In genomic region chr17:78597923-78598545, GRCh38 we compare ENCODE assay signal across 13 cellular contexts. TPM values are rescaled to one million over a fixed set of nuclear protein-coding genes. Genes with fewer than 3 reads are reported as not detected.
DNase-seq lines count a peak whose midpoint lies in the region; ATAC-seq, FAIRE-seq and TF ChIP-seq lines count a peak whose summit lies in the region.
"Had no signal": no experiment of that assay in that cellular context is flagged by ENCODE, and none has a peak within 500 bp of the region (broad histone marks: within the 10 kb centered on the region; RNA-seq: fewer than 3 reads in every experiment).

No MANE protein-coding gene starts in this region.

- H4K20me1 ChIP-seq in IMR-90 (ENCODE audit: insufficient read depth, low read length) = no peaks in the 10 kb centered on the region
- H4K20me1 ChIP-seq in K562 (replicated peaks; ENCODE audit: control insufficient read depth, insufficient read depth, low read length) = no peaks in the 10 kb centered on the region; the same call in 1 of the 2 replicates

- no peak overlapping the region for H3K9ac ChIP-seq in IMR-90 (ENCODE audit: low read depth, low read length)
- H3K9ac ChIP-seq in K562 (ENCODE audit: insufficient read depth in 1 of 2, low read depth in 2 of 2, low read length in 2 of 2) = no peak overlapping the region

- peak overlapping the region; percentile 69 for H4K91ac ChIP-seq in IMR-90 (ENCODE audit: insufficient read depth, low read depth, low read length)

- no peak overlapping the region for H3K4me3 ChIP-seq in BJ (ENCODE audit: low read depth, low read length)
- H3K4me3 ChIP-seq in IMR-90 (ENCODE audit: insufficient read depth, low read depth, low read length) = no peak overlapping the region
- H3K4me3 ChIP-seq in K562 = no peak overlapping the region
- H3K4me3 ChIP-seq in gastroesophageal sphincter = no peak overlapping the region

- TF ChIP-seq EP300 in K562 (IDR thresholded peaks at IDR 0.05; ENCODE audit: low read length) (no peak), gastroesophageal sphincter (IDR thresholded peaks at IDR 0.05) (no peak)

- H3K23ac ChIP-seq in IMR-90 (ENCODE audit: low read depth, low read length) = peak overlapping the region; percentile 65; the same call in 1 of the 2 replicates

- H3K4me3 Mint-ChIP-seq in nephron = no peak overlapping the region
- H3K4me3 Mint-ChIP-seq: activated naive CD8-positive, alpha-beta T cell treated with anti-CD3 and anti-CD28 coated beads, Interleukin-2, amount 50 U/mL, for 24 hours had no signal

- H3K36me3 Mint-ChIP-seq in nephron (ENCODE audit: low read depth) = no peaks in the 10 kb centered on the region

- peak overlapping the region; percentile 88 for H2BK20ac ChIP-seq in IMR-90 (ENCODE audit: low read depth, low read length)

- WGBS in IMR-90 (ENCODE audit: extremely low coverage in 2 of 2, insufficient read length in 1 of 2), 2 experiments = no CpG with 5 or more reads among the region's 9 CpGs
- 10% methylated on average over 9 of the region's 9 CpGs for WGBS in K562 (ENCODE audit: insufficient coverage, low coverage, missing lambda C conversion rate)
- 16 to 21% methylated on average over 5 to 7 of the region's 9 CpGs for WGBS in gastroesophageal sphincter (ENCODE audit: low coverage in 1 of 2), 2 donors

- H3K27me3 ChIP-seq in BJ (ENCODE audit: control insufficient read depth, insufficient read depth, low read length) (no peaks in the 10 kb centered on the region; the same call in none of the 2 replicates), IMR-90 (ENCODE audit: control insufficient read depth, insufficient read depth, low read length) (peaks cover 3% of the 10 kb centered on the region; the same call in 1 of the 2 replicates), K562 (ENCODE audit: control insufficient read depth in 2 of 2, insufficient read depth in 2 of 2, low read length in 2 of 2) (peaks cover 4 to 22% of the 10 kb centered on the region in 2 experiments; a peak in 3 of 5 replicates), gastroesophageal sphincter (no peaks in the 10 kb centered on the region)

- peak overlapping the region; percentile 65 for H3K4ac ChIP-seq in IMR-90 (ENCODE audit: low read depth, low read length)

- TF ChIP-seq CTCF in BJ (IDR thresholded peaks at IDR 0.05; ENCODE audit: insufficient read depth, low read depth, low read length) (no peak), IMR-90 (conservative IDR thresholded peaks at IDR 0.05; ENCODE audit: low read depth, low read length) (no peak), K562 (IDR thresholded peaks at IDR 0.05 in 2 of 3, conservative IDR thresholded peaks at IDR 0.05 in 1 of 3; ENCODE audit: insufficient read depth in 2 of 3, low read depth in 1 of 3, low read length in 3 of 3) (no peak), nephron (IDR thresholded peaks at IDR 0.05; ENCODE audit: unreplicated experiment in 3 of 3) (no peak), gastroesophageal sphincter (IDR thresholded peaks at IDR 0.05) (no peak)

- peaks cover 5% of the 10 kb centered on the region for H3K9me1 ChIP-seq in IMR-90 (ENCODE audit: insufficient read depth, low read length)
- H3K9me1 ChIP-seq in K562 (ENCODE audit: control insufficient read depth, insufficient read depth, low read length) = no peaks in the 10 kb centered on the region

- dilution Hi-C loops in IMR-90 (cut with HindIII; ENCODE audit: low sequenced_read_pairs, unreplicated experiment) = no loop called here

- H2BK5ac ChIP-seq in IMR-90 (ENCODE audit: low read depth, low read length, poor library complexity, severe bottlenecking) = peak overlapping the region; percentile 73

- peak overlapping the region; percentile 63 for H3K18ac ChIP-seq in IMR-90 (ENCODE audit: low read depth, low read length)

- no peaks in the 10 kb centered on the region for H3K9me3 Mint-ChIP-seq in nephron
- H3K9me3 Mint-ChIP-seq: activated naive CD8-positive, alpha-beta T cell treated with anti-CD3 and anti-CD28 coated beads, Interleukin-2, amount 50 U/mL, for 24 hours had no signal

- DNase-seq in BJ (ENCODE audit: low read depth) (peak; percentile 57), IMR-90 (peak; percentile 86), K562 (ENCODE audit: extremely low read depth in 1 of 4, low spot score in 3 of 4) (no peak), NCI-H524 (lab: John Stamatoyannopoulos, UW) (no peak), T-helper 9 cell (no peak)
- DNase-seq: activated naive CD8-positive, alpha-beta T cell treated with anti-CD3 and anti-CD28 coated beads, Interleukin-2, amount 50 U/mL, for 24 hours; hippocampal formation; NCI-H2227 treated with DMSO at 0.1 percent for 48 hours; stimulated activated CD4-positive, alpha-beta T cell treated with anti-CD3 and anti-CD28 coated beads, Interleukin-4, amount 100 ng/mL, for 4 hours had no signal

- peaks cover 32% of the 10 kb centered on the region for H3K4me1 Mint-ChIP-seq in nephron

- peak overlapping the region; percentile 5 to 84 for H4K8ac ChIP-seq in IMR-90 (ENCODE audit: low read depth in 2 of 2, low read length in 2 of 2)

- H3K4me1 ChIP-seq in IMR-90 (ENCODE audit: control insufficient read depth, insufficient read depth, low read length) (peaks cover 8% of the 10 kb centered on the region), K562 (replicated peaks in 1 of 2; ENCODE audit: control insufficient read depth in 2 of 2, insufficient read depth in 2 of 2, low read length in 2 of 2) (no peaks in the 10 kb centered on the region; a peak in 2 of 5 replicates), gastroesophageal sphincter (peaks cover 0 to 21% (median 0%) of the 10 kb centered on the region in 3 donors)

- peak overlapping the region; percentile 86 for H2BK120ac ChIP-seq in IMR-90 (ENCODE audit: low read depth, low read length)

- H3K36me3 ChIP-seq in BJ (ENCODE audit: control insufficient read depth, insufficient read depth, low read length) (no peaks in the 10 kb centered on the region), IMR-90 (ENCODE audit: control insufficient read depth, insufficient read depth, low read length) (no peaks in the 10 kb centered on the region), K562 (ENCODE audit: control insufficient read depth, insufficient read depth, low read length) (no peaks in the 10 kb centered on the region), gastroesophageal sphincter (no peaks in the 10 kb centered on the region)

- TF ChIP-seq RAD21 in IMR-90 (IDR thresholded peaks at IDR 0.05; ENCODE audit: low read length) (no peak), K562 (CRISPR knock-in tag; conservative IDR thresholded peaks at IDR 0.05 in 1 of 2, IDR thresholded peaks at IDR 0.05 in 1 of 2) (no peak)

- peak overlapping the region in 2 of 3 experiments; percentile 19 to 70 for H3K27ac Mint-ChIP-seq in nephron
- H3K27ac Mint-ChIP-seq: activated naive CD8-positive, alpha-beta T cell treated with anti-CD3 and anti-CD28 coated beads, Interleukin-2, amount 50 U/mL, for 24 hours had no signal

- no TSS peak for BruUV-seq in IMR-90 (replicated peaks; lab: Mats Ljungman, UMichigan)
- no TSS peak for BruUV-seq in K562 (replicated peaks; lab: Mats Ljungman, UMichigan)

- H3K9me3 ChIP-seq in IMR-90 (ENCODE audit: control insufficient read depth, insufficient read depth, low read length) (no peaks in the 10 kb centered on the region), K562 (replicated peaks; ENCODE audit: control insufficient read depth, insufficient read depth, low read depth, low read length) (no peaks in the 10 kb centered on the region), gastroesophageal sphincter (no peaks in the 10 kb centered on the region)

- peak overlapping the region; percentile 68 for H2AFZ ChIP-seq in IMR-90 (replicated peaks; ENCODE audit: low read length, poor library complexity)
- H2AFZ ChIP-seq in K562 (ENCODE audit: low read depth, low read length) = peak overlapping the region; percentile 27; the same call in 1 of the 2 replicates

- peak overlapping the region; percentile 72 for H3K14ac ChIP-seq in IMR-90 (replicated peaks; ENCODE audit: low read depth, low read length)

- no peak for FAIRE-seq in K562 (lab: Jason Lieb, UNC)
- FAIRE-seq: D721Med had no signal

- TF ChIP-seq POLR2A in IMR-90 (IDR thresholded peaks at IDR 0.05; ENCODE audit: low read depth, low read length) (no peak), K562 (conservative IDR thresholded peaks at IDR 0.05) (no peak), gastroesophageal sphincter (IDR thresholded peaks at IDR 0.05) (no peak)

- POLR2A ChIA-PET in BJ (lab: Charles Lee) = interaction anchor here (0.7 kb wide), 1 partner anchor 368 kb away, joined by 11 read pairs; no protein-coding TSS in a partner anchor
- POLR2A ChIA-PET in IMR-90 (lab: Charles Lee; ENCODE audit: unreplicated experiment) = no interaction called here
- POLR2A ChIA-PET in K562 (lab: Yijun Ruan, JAX) = interaction anchor here (0.7 to 1.1 kb wide), 2 partner anchors 13 to 15 kb away, joined by 3 to 4 read pairs; no protein-coding TSS in a partner anchor

- H3K56ac ChIP-seq in IMR-90 (ENCODE audit: extremely low read depth, insufficient read depth, low read length) = 0 out of 2 replicates have a peak overlapping the region, but pooled peaks have one; percentile 2

- H2BK15ac ChIP-seq in IMR-90 (ENCODE audit: low read depth, low read length) = peak overlapping the region; percentile 63; the same call in 2 of the 3 replicates

- intact Hi-C loops in IMR-90 (cut with micrococcal nuclease) = no loop called here
- intact Hi-C loops in K562 (cut with micrococcal nuclease) = no loop called here

- in situ Hi-C loops in IMR-90 (cut with MboI; ENCODE audit: low sequenced_read_pairs) (no loop called here), K562 (cut with MboI) (no loop called here)

- CTCF ChIA-PET in BJ (lab: Yijun Ruan, JAX) = no interaction called here
- CTCF ChIA-PET in IMR-90 (lab: Yijun Ruan, JAX) = interaction anchor here (1.1 kb wide), 1 partner anchor 13 kb away, joined by 3 read pairs; no protein-coding TSS in a partner anchor
- CTCF ChIA-PET in K562 (lab: Yijun Ruan, JAX; ENCODE audit: low intra/inter-chr PET ratio) = interaction anchor here (0.6 kb wide), 1 partner anchor 8 kb away, joined by 4 read pairs; no protein-coding TSS in a partner anchor

- H4K5ac ChIP-seq in IMR-90 (ENCODE audit: low read depth, low read length) = peak overlapping the region; percentile 52

- peak overlapping the region; percentile 46 for H2AK5ac ChIP-seq in IMR-90 (ENCODE audit: low read depth, low read length)

- peaks cover 9% of the 10 kb centered on the region for H3K27me3 Mint-ChIP-seq in nephron (ENCODE audit: low read depth)

- H3K79me2 ChIP-seq in K562 (ENCODE audit: control insufficient read depth, insufficient read depth, low read length) = no peaks in the 10 kb centered on the region

- no peak overlapping the region for H2AK9ac ChIP-seq in IMR-90 (replicated peaks; ENCODE audit: low read depth, low read length, poor library complexity)

- no peaks in the 10 kb centered on the region for H3K79me1 ChIP-seq in IMR-90 (ENCODE audit: low read depth in 1 of 2, low read length in 2 of 2)

- ATAC-seq in IMR-90 (ENCODE audit: low read depth) (peak; percentile 91), K562 (peak; percentile 68), gastroesophageal sphincter (no peak), GM21528 (IDR thresholded peaks at IDR 0.05; ENCODE audit: low FRiP score, unreplicated experiment) (no peak)
- ATAC-seq: activated naive CD8-positive, alpha-beta T cell treated with anti-CD3 and anti-CD28 coated beads, Interleukin-2, amount 50 U/mL, for 24 hours had no signal

- no peak overlapping the region for H3K4me2 ChIP-seq in IMR-90 (ENCODE audit: low read depth, low read length)
- no peak overlapping the region; the same call in 1 of the 2 replicates for H3K4me2 ChIP-seq in K562 (ENCODE audit: insufficient read depth, low read length)

- H3K27ac ChIP-seq in IMR-90 (ENCODE audit: insufficient read depth, low read length) (peak overlapping the region; percentile 58; the same call in 1 of the 2 replicates), K562 (ENCODE audit: extremely low read depth, low read depth, low read length) (no peak overlapping the region), gastroesophageal sphincter (no peak overlapping the region)

RNA-seq across cellular contexts. Expression of gene DNAH17, which starts 20.8 kb away (rescaled TPM):
- polyA plus RNA-seq in BJ (2011; rRNA removed) (not detected in 2 replicates), IMR-90 (2012; rRNA removed) (not detected in 2 replicates), K562 (2011; rRNA removed) (not detected in 2 replicates), K562 (2014; fragmentation: Illumina TruSeq; extraction: Trizol) (not detected in 2 replicates), K562 (2014; fragmentation: Nextera tagmentation; extraction: Ambion mirVana) (under 1 TPM; 0.04 to 0.06 TPM), K562 (2014; rRNA removed) (0.01 TPM in 1 of 2 replicates, not detected in the other)
- polyA minus RNA-seq in BJ (2011; rRNA and poly(A)+ RNA removed) = not detected in 2 replicates
- total RNA-seq in IMR-90 (2012; rRNA removed) (not detected in 2 replicates), K562 (2014; rRNA removed) (under 0.01 TPM in 1 of 2 replicates, not detected in the other), K562 (2014; rRNA removed; fragmentation: Illumina TruSeq; extraction: Trizol) (not detected in 2 replicates), K562 (2015; rRNA removed; fragmentation: Illumina TruSeq; extraction: Trizol) (not detected in 2 replicates), K562 (2021) (not detected in 2 replicates), gastroesophageal sphincter (under 1 TPM in 1 of 4 donors, not detected in 3; 0.15 TPM)
- not detected in 2 replicates for polyA plus RNA-seq in IMR-90 (2012; cell fraction: cytosol; rRNA removed)
- not detected in 2 replicates for polyA plus RNA-seq in IMR-90 (2012; cell fraction: nucleus; rRNA removed; ENCODE audit: low replicate concordance)
- not detected in 2 replicates for total RNA-seq in K562 (2011; cell fraction: chromatin; rRNA removed; ENCODE audit: low replicate concordance)
- not detected in 2 replicates for total RNA-seq in K562 (2011; cell fraction: nucleolus; rRNA removed)
- total RNA-seq in K562 (2011; cell fraction: nucleoplasm; rRNA removed) = 0.15 TPM in 1 of 2 replicates, not detected in the other
- polyA plus RNA-seq in K562 (2011; cell fraction: cytosol; rRNA removed) = not detected in 2 replicates
- polyA plus RNA-seq in K562 (2011; cell fraction: nucleus; rRNA removed) = 0.03 TPM in 1 of 2 replicates, not detected in the other
- polyA plus RNA-seq in K562 (2012) = 0.27 and 0.65 TPM in 2 replicates
- polyA minus RNA-seq in K562 (2011; rRNA and poly(A)+ RNA removed) = not detected in 2 replicates
- not detected in 2 replicates for polyA minus RNA-seq in K562 (2011; cell fraction: cytosol; rRNA and poly(A)+ RNA removed)
- not detected in 2 replicates for polyA minus RNA-seq in K562 (2011; cell fraction: nucleus; rRNA and poly(A)+ RNA removed)

Comparison
In these comparisons a context has a peak if more than half of its experiments do, and no peak if none do; other contexts are left out.
1. DNase-seq: peak in BJ (single experiment) and IMR-90 (single experiment); none in K562 (0 of 4), NCI-H524 (0 of 2) and T-helper 9 cell (single experiment).
2. ATAC-seq: peak in IMR-90 (single experiment) and K562 (single experiment); none in gastroesophageal sphincter (single experiment) and GM21528 (single experiment).